ENCODE assay signal across 11 cellular contexts in the genomic region with DNA sequence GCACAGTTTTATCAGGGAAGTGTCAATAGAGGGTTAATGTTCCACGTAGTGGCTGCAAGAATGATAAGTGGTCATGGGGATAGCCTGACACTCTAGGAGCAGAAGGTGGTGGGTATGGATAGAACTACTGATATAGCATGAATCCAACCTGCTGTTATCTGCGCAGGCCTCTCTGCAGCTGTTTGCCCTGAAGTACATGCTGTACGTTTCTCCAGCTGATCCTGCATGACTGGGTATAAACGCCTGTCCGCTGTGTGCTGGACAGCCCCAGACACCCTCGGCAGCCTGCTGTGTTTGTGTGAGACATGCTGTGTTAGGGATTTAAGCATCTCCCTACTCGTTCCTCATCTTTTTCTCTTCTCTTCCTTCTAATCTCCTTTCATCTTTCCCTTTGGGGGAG.
DNase-seq lines count a peak whose midpoint lies in the region; ATAC-seq and TF ChIP-seq lines count a peak whose summit lies in the region.
"Had no signal": no experiment of that assay in that cellular context is flagged by ENCODE, and none has a peak within 500 bp of the region (broad histone marks: within the 10 kb centered on the region; RNA-seq: fewer than 3 reads in every experiment).

No MANE protein-coding gene starts in this region.

- TF ChIP-seq EP300 in stomach (IDR thresholded peaks at IDR 0.05), result no peak

- H3K9me3 ChIP-seq in stomach, result no peaks in the 10 kb centered on the region
- no peaks in the 10 kb centered on the region for H3K9me3 ChIP-seq in mucosa of descending colon

- TF ChIP-seq POLR2A in erythroblast (IDR thresholded peaks at IDR 0.05; ENCODE audit: low read length) (peak; percentile 79), stomach (IDR thresholded peaks at IDR 0.05) (no peak)

- intact Hi-C loops in stomach (cut with DNase I; ENCODE audit: low total_unique reads), result no loop called here
- intact Hi-C loops in mucosa of descending colon (cut with DNase I, micrococcal nuclease), result no loop called here

- H3K4me3 ChIP-seq in stomach, result peak overlapping the region in 2 of 4 donors; percentile 5 to 15
- H3K4me3 ChIP-seq in mucosa of descending colon, result no peak overlapping the region

- no peak for ATAC-seq in HG03442 (IDR thresholded peaks at IDR 0.05; ENCODE audit: unreplicated experiment)
- ATAC-seq in mucosa of descending colon, result no peak
- ATAC-seq: left colon had no signal

- H3K4me1 ChIP-seq in stomach, result peaks cover 10 to 93% (median 43%) of the 10 kb centered on the region in 4 donors
- H3K4me1 ChIP-seq in mucosa of descending colon (ENCODE audit: low read depth), result peaks cover 9% of the 10 kb centered on the region

- 45 to 74% (median 55%) methylated on average over 7 of the region's 7 CpGs for WGBS in stomach, 5 donors

- H3K27me3 ChIP-seq in stomach, result no peaks in the 10 kb centered on the region

- DNase-seq in NCI-H524 (lab: John Stamatoyannopoulos, UW) (peak; percentile 81 to 96), erythroblast (lab: John Stamatoyannopoulos, UW) (peak; percentile 40 to 81), left kidney (ENCODE audit: low read depth, low spot score) (peak; percentile 25), stomach (no peak), inferior parietal cortex (ENCODE audit: extremely low spot score) (no peak), NCI-H345 (lab: John Stamatoyannopoulos, UW) (no peak), mucosa of descending colon (no peak)
- DNase-seq: activated T-cell treated with anti-CD3 and anti-CD28 coated beads, Interleukin-2, amount 50 U/mL, for 1 hour; WERI-Rb-1 had no signal

- TF ChIP-seq CTCF in stomach (IDR thresholded peaks at IDR 0.05) (no peak), mucosa of descending colon (IDR thresholded peaks at IDR 0.05) (no peak)

- H3K36me3 ChIP-seq in stomach, result peaks cover 0 to 10% (median 0%) of the 10 kb centered on the region in 4 donors
- H3K36me3 ChIP-seq in mucosa of descending colon (ENCODE audit: low read depth), result no peaks in the 10 kb centered on the region
- H3K36me3 ChIP-seq: WERI-Rb-1 had no signal

- H3K27ac ChIP-seq in stomach, result peak overlapping the region in 4 of 5 donors; percentile 33 to 74 (median 42)
- H3K27ac ChIP-seq: WERI-Rb-1 had no signal

Comparison
In these comparisons a context has a peak if more than half of its experiments do, and no peak if none do; other contexts are left out.
1. DNase-seq: peak in NCI-H524 (2 of 2), erythroblast (2 of 2) and left kidney (single experiment); none in stomach (single experiment), inferior parietal cortex (single experiment), NCI-H345 (single experiment) and mucosa of descending colon (0 of 3).